ENCODE assay signal across 8 cellular contexts in genomic region chr16:2047330-2048115, GRCh38. TPM values are rescaled to one million over a fixed set of nuclear protein-coding genes. Genes with fewer than 3 reads are reported as not detected.
A peak's percentile ranks its signal among the peaks of the same experiment; 100 is the strongest.
DNase-seq lines count a peak whose midpoint lies in the region; ATAC-seq, FAIRE-seq and TF ChIP-seq lines count a peak whose summit lies in the region.

Gene NTHL1 (minus strand): TSS chr16:2047834. CDS start chr16:2047823, 11 bp downstream.
Gene TSC2 (plus strand): TSS chr16:2047985. CDS start chr16:2048616, 631 bp downstream.

- H3K9me3 Mint-ChIP-seq in naive thymus-derived CD4-positive, alpha-beta T cell = no peaks in the 10 kb centered on the region
- no peaks in the 10 kb centered on the region for H3K9me3 Mint-ChIP-seq in stimulated activated naive B cell treated with anti-CD40 and anti-IgM and Interleukin-4, amounts not matched to agents 10 μg/mL and 1 μg/mL and 100 μg/mL, for 72 hours

- H3K9ac ChIP-seq in DND-41 (ENCODE audit: low read depth, low read length) = peak within 1 kb of the TSS; percentile 77

- POLR2A ChIA-PET in naive thymus-derived CD4-positive, alpha-beta T cell (lab: Charles Lee) = interaction anchor here (0.6 to 3.4 kb wide), 9 partner anchors 13 to 473 kb away, joined by 3 to 25 read pairs (median 3); partner anchors contain the start of genes NHERF2, RPS2, TBL3 and TRAF7

- H3K4me2 ChIP-seq in DND-41 (ENCODE audit: insufficient read depth, low read length) = peak within 1 kb of the TSS; percentile 78

- H2AFZ ChIP-seq in DND-41 (ENCODE audit: low read depth, low read length) = peak within 1 kb of the TSS; percentile 94

- H3K4me1 ChIP-seq in DND-41 (ENCODE audit: insufficient read depth, low read length) = peaks cover 31% of the 10 kb centered on the region
- peaks cover 6 to 12% of the 10 kb centered on the region in 2 donors for H3K4me1 ChIP-seq in naive thymus-derived CD4-positive, alpha-beta T cell (ENCODE audit: control insufficient read depth in 2 of 2, insufficient read depth in 2 of 2, low read length in 2 of 2)

- H3K4me3 Mint-ChIP-seq in naive thymus-derived CD4-positive, alpha-beta T cell = peak within 1 kb of the TSS; percentile 82 to 97 (median 93)
- H3K4me3 Mint-ChIP-seq in stimulated activated naive B cell treated with anti-CD40 and anti-IgM and Interleukin-4, amounts not matched to agents 10 μg/mL and 1 μg/mL and 100 μg/mL, for 72 hours = peak within 1 kb of the TSS; percentile 93 to 95

- H3K27me3 Mint-ChIP-seq in naive thymus-derived CD4-positive, alpha-beta T cell = no peaks in the 10 kb centered on the region
- H3K27me3 Mint-ChIP-seq in stimulated activated naive B cell treated with anti-CD40 and anti-IgM and Interleukin-4, amounts not matched to agents 10 μg/mL and 1 μg/mL and 100 μg/mL, for 72 hours = no peaks in the 10 kb centered on the region

- peaks cover 52% of the 10 kb centered on the region for H3K36me3 ChIP-seq in DND-41 (ENCODE audit: insufficient read depth, low read length)
- peaks cover 0 to 28% (median 3%) of the 10 kb centered on the region in 3 experiments for H3K36me3 ChIP-seq in naive thymus-derived CD4-positive, alpha-beta T cell (ENCODE audit: control insufficient read depth in 2 of 3, insufficient read depth in 3 of 3, low read length in 3 of 3)

- peak; percentile 34 for TF ChIP-seq CTCF in DND-41 (IDR thresholded peaks at IDR 0.05; ENCODE audit: borderline replicate concordance, extremely low read depth, low read length, poor library complexity, severe bottlenecking)

- H3K4me3 ChIP-seq in DND-41 (ENCODE audit: low read depth in 1 of 2, low read length in 2 of 2) = peak within 1 kb of the TSS; percentile 66 to 96
- peak within 1 kb of the TSS; percentile 72 for H3K4me3 ChIP-seq in naive thymus-derived CD4-positive, alpha-beta T cell (ENCODE audit: low read length)

- CTCF ChIA-PET in naive thymus-derived CD4-positive, alpha-beta T cell (lab: Charles Lee) = interaction anchor here (0.7 to 1.6 kb wide), 6 partner anchors 8 to 1241 kb away, joined by 3 to 6 read pairs (median 3); partner anchors contain the start of gene HAGH

- H3K79me2 ChIP-seq in DND-41 (ENCODE audit: insufficient read depth, low read length) = peaks cover 36% of the 10 kb centered on the region

- intact Hi-C loops in naive thymus-derived CD4-positive, alpha-beta T cell (cut with micrococcal nuclease) = loop anchor here (1.0 to 5.0 kb wide), 11 partner anchors 24 to 221 kb away; partner anchors contain the start of genes ZNF598 (in 2 of the 2), E4F1 (in 1 of the 2), FAHD1 (in 1 of the 2) and HAGH (in 1 of the 2)

- DNase-seq in DND-41 = peak; percentile 95
- DNase-seq in KG1 (lab: John Stamatoyannopoulos, UW) = peak; percentile 72
- DNase-seq in RCC 7860 (ENCODE audit: low spot score) = peak; percentile 88
- peak; percentile 88 for DNase-seq in activated T-helper 1 cell treated with Interleukin-2 at 50 U/mL for 16 hours (ENCODE audit: low read depth)
- peak; percentile 95 for DNase-seq in fibroblast of gingiva (ENCODE audit: low read depth)
- peak; percentile 81 to 95 (median 87) for DNase-seq in naive thymus-derived CD4-positive, alpha-beta T cell
- DNase-seq in stimulated activated naive B cell treated with anti-CD40 and anti-IgM and Interleukin-4, amounts not matched to agents 10 μg/mL and 1 μg/mL and 100 μg/mL, for 72 hours = peak; percentile 96

- peak; percentile 89 for ATAC-seq in DND-41 (ENCODE audit: insufficient read depth, low read depth)
- ATAC-seq in GM21723 (IDR thresholded peaks at IDR 0.05; ENCODE audit: unreplicated experiment) = peak; percentile 92
- ATAC-seq in naive thymus-derived CD4-positive, alpha-beta T cell = peak; percentile 98
- ATAC-seq in stimulated activated naive B cell treated with anti-CD40 and anti-IgM and Interleukin-4, amounts not matched to agents 10 μg/mL and 1 μg/mL and 100 μg/mL, for 72 hours (replicated peaks) = peak; percentile 96 to 98

- FAIRE-seq in RCC 7860 (lab: Jason Lieb, UNC) = no peak

- H4K20me1 ChIP-seq in DND-41 (ENCODE audit: insufficient read depth, low read length) = 0 out of 2 replicates have a peak, but pooled peaks cover 2% of the 10 kb centered on the region

- H3K36me3 Mint-ChIP-seq in naive thymus-derived CD4-positive, alpha-beta T cell = peaks cover 0 to 5% (median 0%) of the 10 kb centered on the region in 5 donors
- peaks cover 13 to 20% of the 10 kb centered on the region in 2 donors for H3K36me3 Mint-ChIP-seq in stimulated activated naive B cell treated with anti-CD40 and anti-IgM and Interleukin-4, amounts not matched to agents 10 μg/mL and 1 μg/mL and 100 μg/mL, for 72 hours

- H3K27ac ChIP-seq in DND-41 (ENCODE audit: low read length) = peak within 1 kb of the TSS; percentile 72
- peak within 1 kb of the TSS; percentile 82 for H3K27ac ChIP-seq in naive thymus-derived CD4-positive, alpha-beta T cell (ENCODE audit: low read depth, low read length)

- no peaks in the 10 kb centered on the region for H3K27me3 ChIP-seq in DND-41 (ENCODE audit: insufficient read depth, low read length, poor library complexity)
- no peaks in the 10 kb centered on the region for H3K27me3 ChIP-seq in naive thymus-derived CD4-positive, alpha-beta T cell (ENCODE audit: control insufficient read depth in 2 of 2, insufficient read depth in 2 of 2, low read length in 2 of 2)

- H3K9me3 ChIP-seq in DND-41 (ENCODE audit: insufficient read depth, low read length, severe bottlenecking) = no peaks in the 10 kb centered on the region
- no peaks in the 10 kb centered on the region for H3K9me3 ChIP-seq in naive thymus-derived CD4-positive, alpha-beta T cell (ENCODE audit: control insufficient read depth in 2 of 3, low read length in 3 of 3)

- peak within 1 kb of the TSS in 8 of 9 donors; percentile 57 to 91 (median 82) for H3K27ac Mint-ChIP-seq in naive thymus-derived CD4-positive, alpha-beta T cell
- H3K27ac Mint-ChIP-seq in stimulated activated naive B cell treated with anti-CD40 and anti-IgM and Interleukin-4, amounts not matched to agents 10 μg/mL and 1 μg/mL and 100 μg/mL, for 72 hours = peak within 1 kb of the TSS; percentile 89

- peaks cover 16 to 23% (median 19%) of the 10 kb centered on the region in 7 donors for H3K4me1 Mint-ChIP-seq in naive thymus-derived CD4-positive, alpha-beta T cell
- H3K4me1 Mint-ChIP-seq in stimulated activated naive B cell treated with anti-CD40 and anti-IgM and Interleukin-4, amounts not matched to agents 10 μg/mL and 1 μg/mL and 100 μg/mL, for 72 hours = peaks cover 24 to 38% of the 10 kb centered on the region in 2 donors

RNA-seq across cellular contexts. Expression of gene NTHL1, which starts in this region (rescaled TPM):
- total RNA-seq in naive thymus-derived CD4-positive, alpha-beta T cell = 10 to 100 TPM in 1 of 5 experiments, 1 to 10 TPM in 4; 4.4 to 27.0 (median 7.5) TPM
- 10 to 100 TPM; 16.3 to 17.5 TPM for polyA plus RNA-seq in naive thymus-derived CD4-positive, alpha-beta T cell

RNA-seq across cellular contexts. Expression of gene TSC2, which starts in this region (rescaled TPM):
- total RNA-seq in naive thymus-derived CD4-positive, alpha-beta T cell = 100 to 1,000 TPM; 126 to 155 (median 147) TPM
- polyA plus RNA-seq in naive thymus-derived CD4-positive, alpha-beta T cell = 10 to 100 TPM; 27.5 to 53.6 TPM

Comparison
In these comparisons a context has a peak if more than half of its experiments do, and no peak if none do; other contexts are left out.
1. Peak in every context shown above with its lines: DNase-seq, ATAC-seq, H3K4me3 ChIP-seq and H3K27ac ChIP-seq.